Comparison of ENCODE assay signal across 15 cellular contexts in the genomic region with DNA sequence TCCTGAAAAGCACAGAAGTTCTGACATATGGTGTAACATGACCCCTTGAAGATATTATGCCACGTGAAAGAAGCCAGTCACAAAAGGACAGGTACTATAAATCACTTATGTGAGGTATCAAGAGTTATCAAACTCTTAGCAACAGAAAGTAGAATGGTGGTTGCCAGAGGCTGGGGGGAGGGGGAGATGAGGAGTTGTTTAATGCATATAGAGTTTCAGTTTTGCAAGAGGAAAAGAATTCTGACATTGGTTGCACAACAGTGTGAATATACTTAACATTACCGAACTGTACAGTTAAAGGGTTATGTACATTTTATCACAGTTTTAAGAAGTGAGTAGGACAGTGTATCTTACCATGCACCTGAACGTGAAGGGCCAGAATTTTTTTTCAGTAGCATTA.
DNase-seq lines count a peak whose midpoint lies in the region; ATAC-seq and TF ChIP-seq lines count a peak whose summit lies in the region.
"Had no signal": no experiment of that assay in that cellular context is flagged by ENCODE, and none has a peak within 500 bp of the region (broad histone marks: within the 10 kb centered on the region; RNA-seq: fewer than 3 reads in every experiment).

No MANE protein-coding gene starts in this region.

- H3K36me3 ChIP-seq in ACC112 (ENCODE audit: insufficient read depth, low read length) (peaks cover 38% of the 10 kb centered on the region), GM23248 (ENCODE audit: low read depth) (no peaks in the 10 kb centered on the region)

- no peak overlapping the region for H3K4me3 ChIP-seq in ACC112 (ENCODE audit: low read depth, low read length)
- H3K4me3 ChIP-seq in GM23248: no peak overlapping the region
- no peak overlapping the region for H3K4me3 ChIP-seq in fibroblast of pulmonary artery (replicated peaks; ENCODE audit: low read depth, low read length)
- H3K4me3 ChIP-seq: neural progenitor cell had no signal

- H3K27me3 ChIP-seq in ACC112 (ENCODE audit: insufficient read depth, low read length) (no peaks in the 10 kb centered on the region), GM23248 (replicated peaks; ENCODE audit: insufficient read depth) (no peaks in the 10 kb centered on the region)
- H3K27me3 ChIP-seq: neural progenitor cell had no signal

- intact Hi-C loops in Right ventricle myocardium inferior (cut with DNase I): no loop called here

- H3K4me1 Mint-ChIP-seq in stimulated activated effector memory CD8-positive, alpha-beta T cell treated with anti-CD3 and anti-CD28 coated beads, Interleukin-12 subunit alpha, Interleukin-12 subunit beta, amount 100 ng/mL, for 72 hours: no peaks in the 10 kb centered on the region
- H3K4me1 Mint-ChIP-seq: neural progenitor cell had no signal

- H3K9ac ChIP-seq in GM23248: no peak overlapping the region
- H3K9ac ChIP-seq: neural progenitor cell had no signal

- H3K4me1 ChIP-seq in ACC112 (ENCODE audit: control insufficient read depth, insufficient read depth, low read length, unreplicated experiment): peaks cover 11% of the 10 kb centered on the region
- peaks cover 17% of the 10 kb centered on the region; the same call in 1 of the 2 replicates for H3K4me1 ChIP-seq in GM23248 (ENCODE audit: insufficient read depth)
- H3K4me1 ChIP-seq: neural progenitor cell had no signal

- no peak overlapping the region for H3K4me3 Mint-ChIP-seq in stimulated activated effector memory CD8-positive, alpha-beta T cell treated with anti-CD3 and anti-CD28 coated beads, Interleukin-12 subunit alpha, Interleukin-12 subunit beta, amount 100 ng/mL, for 72 hours
- H3K4me3 Mint-ChIP-seq: neural progenitor cell; T-helper 2 cell treated with Interferon-gamma antibody and Interleukin-4, amounts not matched to agents 5 μg/mL and 100 μg/mL, for 36 hours had no signal

- H3K27ac ChIP-seq in ACC112 (ENCODE audit: low read depth, low read length) (peak overlapping the region; percentile 0; the same call in 1 of the 2 replicates), GM23248 (no peak overlapping the region)
- H3K27ac ChIP-seq: C4-2B, neural progenitor cell had no signal

- no peak overlapping the region for H3K4me2 ChIP-seq in GM23248 (ENCODE audit: unreplicated experiment)
- H3K4me2 ChIP-seq: neural progenitor cell had no signal

- peaks cover 41% of the 10 kb centered on the region for H3K36me3 Mint-ChIP-seq in stimulated activated effector memory CD8-positive, alpha-beta T cell treated with anti-CD3 and anti-CD28 coated beads, Interleukin-12 subunit alpha, Interleukin-12 subunit beta, amount 100 ng/mL, for 72 hours

- DNase-seq in GM23248 (peak; percentile 4), NCI-H69 (lab: John Stamatoyannopoulos, UW) (peak; percentile 57), fibroblast of pulmonary artery (ENCODE audit: low read depth) (peak; percentile 58), GDM1 (lab: John Stamatoyannopoulos, UW) (no peak), Right ventricle myocardium inferior (ENCODE audit: missing footprints) (no peak)
- no peak for DNase-seq in stimulated activated effector memory CD8-positive, alpha-beta T cell treated with anti-CD3 and anti-CD28 coated beads, Interleukin-12 subunit alpha, Interleukin-12 subunit beta, amount 100 ng/mL, for 72 hours (ENCODE audit: low spot score in 2 of 2)
- DNase-seq: head of caudate nucleus; PC-3; stimulated activated naive CD8-positive, alpha-beta T cell treated with anti-CD3 and anti-CD28 coated beads, Interleukin-15, Interleukin-2, amounts not matched to agents 100 U/mL and 50 U/mL, for 24 hours had no signal

- WGBS in GM23248 (ENCODE audit: low coverage in 1 of 2, low lambda C conversion rate in 2 of 2, missing lambda C conversion rate in 2 of 2), 2 experiments: 66 to 67% methylated on average over 3 of the region's 3 CpGs

- no peaks in the 10 kb centered on the region for H3K9me3 Mint-ChIP-seq in stimulated activated effector memory CD8-positive, alpha-beta T cell treated with anti-CD3 and anti-CD28 coated beads, Interleukin-12 subunit alpha, Interleukin-12 subunit beta, amount 100 ng/mL, for 72 hours

- no peak overlapping the region for H3K27ac Mint-ChIP-seq in stimulated activated effector memory CD8-positive, alpha-beta T cell treated with anti-CD3 and anti-CD28 coated beads, Interleukin-12 subunit alpha, Interleukin-12 subunit beta, amount 100 ng/mL, for 72 hours
- H3K27ac Mint-ChIP-seq: neural progenitor cell; T-helper 2 cell treated with Interferon-gamma antibody and Interleukin-4, amounts not matched to agents 5 μg/mL and 100 μg/mL, for 36 hours had no signal

- H2AFZ ChIP-seq in ACC112 (ENCODE audit: low read length, unreplicated experiment) (no peak overlapping the region), GM23248 (no peak overlapping the region)
- H2AFZ ChIP-seq: neural progenitor cell had no signal

- no peaks in the 10 kb centered on the region for H3F3A ChIP-seq in GM23248 (ENCODE audit: insufficient read depth)

- H4K20me1 ChIP-seq in GM23248 (ENCODE audit: insufficient read depth): no peaks in the 10 kb centered on the region

- H3K79me2 ChIP-seq in ACC112 (ENCODE audit: control insufficient read depth, insufficient read depth, low read length, unreplicated experiment) (no peaks in the 10 kb centered on the region), GM23248 (ENCODE audit: insufficient read depth) (0 out of 2 replicates have a peak, but pooled peaks cover 8% of the 10 kb centered on the region)

- in situ Hi-C loops in GM23248 (cut with MboI): loop anchor here (25.0 kb wide), 1 partner anchor 1423 kb away; the partner anchor contains the start of gene HSPA13

- ATAC-seq in HG03342 (IDR thresholded peaks at IDR 0.05; ENCODE audit: unreplicated experiment) (no peak), Right ventricle myocardium inferior (no peak)
- no peak for ATAC-seq in stimulated activated effector memory CD8-positive, alpha-beta T cell treated with anti-CD3 and anti-CD28 coated beads, Interleukin-12 subunit alpha, Interleukin-12 subunit beta, amount 100 ng/mL, for 72 hours
- ATAC-seq: left lobe of liver; PC-3; stimulated activated naive CD8-positive, alpha-beta T cell treated with anti-CD3 and anti-CD28 coated beads, Interleukin-15, Interleukin-2, amounts not matched to agents 100 U/mL and 50 U/mL, for 24 hours had no signal

- H3K9me2 ChIP-seq in GM23248 (ENCODE audit: insufficient read depth): no peaks in the 10 kb centered on the region

- TF ChIP-seq CTCF in fibroblast of pulmonary artery (IDR thresholded peaks at IDR 0.05; ENCODE audit: low read length, missing control alignments): no peak

- H3K9me3 ChIP-seq in GM23248 (ENCODE audit: low read depth): no peaks in the 10 kb centered on the region

Comparison
In these comparisons a context has a peak if more than half of its experiments do, and no peak if none do; other contexts are left out.
1. DNase-seq: peak in GM23248 (single experiment), NCI-H69 (single experiment) and fibroblast of pulmonary artery (single experiment); none in GDM1 (single experiment), stimulated activated effector memory CD8-positive, alpha-beta T cell treated with anti-CD3 and anti-CD28 coated beads, Interleukin-12 subunit alpha, Interleukin-12 subunit beta, amount 100 ng/mL, for 72 hours (0 of 2) and Right ventricle myocardium inferior (single experiment).